Comparison of ENCODE assay signal across 8 cellular contexts in the genomic region with DNA sequence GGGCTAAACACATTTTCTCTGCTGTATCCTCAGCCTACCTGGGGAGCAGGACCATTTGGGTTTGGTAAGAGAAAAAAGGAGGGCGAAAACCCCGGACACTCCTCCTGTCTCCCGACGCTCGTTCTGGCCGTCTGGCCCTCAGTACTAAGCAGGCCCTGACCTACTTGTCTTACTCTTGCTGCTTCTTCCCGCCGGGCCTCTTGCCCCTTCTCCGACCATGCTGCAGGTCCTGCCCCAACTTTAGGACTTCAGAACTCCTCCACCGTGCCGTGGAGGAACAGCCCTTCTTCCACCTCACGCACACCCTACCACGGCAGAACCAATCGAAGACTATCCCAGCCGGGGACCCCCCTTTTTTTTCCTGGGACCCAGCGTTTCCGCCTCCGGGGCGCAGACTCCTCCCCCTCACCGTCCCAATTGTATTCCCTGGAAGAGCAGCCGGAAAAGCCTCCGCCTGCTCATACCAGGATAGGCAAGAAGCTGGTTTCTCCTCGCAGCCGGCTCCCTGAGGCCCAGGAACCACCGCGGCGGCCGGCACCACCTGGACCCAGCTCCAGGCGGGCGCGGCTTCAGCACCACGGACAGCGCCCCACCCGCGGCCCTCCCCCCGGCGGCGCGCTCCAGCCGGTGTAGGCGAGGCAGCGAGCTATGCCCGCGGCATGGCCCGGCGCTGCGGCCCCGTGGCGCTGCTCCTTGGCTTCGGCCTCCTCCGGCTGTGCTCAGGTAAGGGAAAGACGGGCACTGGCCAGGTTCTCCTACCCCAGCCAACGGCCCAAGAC. TPM values are rescaled to one million over a fixed set of nuclear protein-coding genes. Genes with fewer than 3 reads are reported as not detected.
DNase-seq lines count a peak whose midpoint lies in the region; ATAC-seq and TF ChIP-seq lines count a peak whose summit lies in the region.

A gene with protein sequence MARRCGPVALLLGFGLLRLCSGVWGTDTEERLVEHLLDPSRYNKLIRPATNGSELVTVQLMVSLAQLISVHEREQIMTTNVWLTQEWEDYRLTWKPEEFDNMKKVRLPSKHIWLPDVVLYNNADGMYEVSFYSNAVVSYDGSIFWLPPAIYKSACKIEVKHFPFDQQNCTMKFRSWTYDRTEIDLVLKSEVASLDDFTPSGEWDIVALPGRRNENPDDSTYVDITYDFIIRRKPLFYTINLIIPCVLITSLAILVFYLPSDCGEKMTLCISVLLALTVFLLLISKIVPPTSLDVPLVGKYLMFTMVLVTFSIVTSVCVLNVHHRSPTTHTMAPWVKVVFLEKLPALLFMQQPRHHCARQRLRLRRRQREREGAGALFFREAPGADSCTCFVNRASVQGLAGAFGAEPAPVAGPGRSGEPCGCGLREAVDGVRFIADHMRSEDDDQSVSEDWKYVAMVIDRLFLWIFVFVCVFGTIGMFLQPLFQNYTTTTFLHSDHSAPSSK (plus strand): TSS at position 393 of the 779 bp plus-strand sequence. CDS start 267 bp downstream, at position 660.

- H3K4me3 ChIP-seq in HCT116 (replicated peaks in 1 of 2; ENCODE audit: low read depth in 1 of 2, low read length in 2 of 2) = 0 out of 4 replicates have a peak within 1 kb of the TSS, but pooled peaks of 1 of the 2 experiments have one; percentile 18
- H3K4me3 ChIP-seq in effector memory CD4-positive, alpha-beta T cell (ENCODE audit: insufficient read depth, low read depth, low read length, poor library complexity, severe bottlenecking) = no peak within 1 kb of the TSS

- RAD21 ChIA-PET in HCT116 (lab: Charles Lee; ENCODE audit: low non-redundant PET in 1 of 2, low total read pairs in 2 of 2, uncharacterized antibody in 2 of 2, unreplicated experiment in 2 of 2) = interaction anchor here in 1 of 2 experiments (0.9 kb wide), 1 partner anchor 37 kb away, joined by 3 read pairs; no protein-coding TSS in a partner anchor

- DNase-seq in AG08396 (ENCODE audit: low spot score) (peak; percentile 90), HCT116 (ENCODE audit: low read depth, low spot score) (no peak), NCI-H460 (ENCODE audit: extremely low read depth, low read depth) (peak; percentile 63), mesenteric fat pad (ENCODE audit: low spot score) (peak; percentile 90)
- peak; percentile 72 for DNase-seq in activated CD8-positive, alpha-beta T cell treated with anti-CD3 and anti-CD28 coated beads for 36 hours
- peak; percentile 48 to 61 (median 51) for DNase-seq in effector memory CD4-positive, alpha-beta T cell
- peak; percentile 61 for DNase-seq in stimulated activated CD8-positive, alpha-beta memory T cell treated with anti-CD3 and anti-CD28 coated beads, Interleukin-15, amount 100 ng/mL, for 24 hours (ENCODE audit: low read depth)

- H3K9me3 Mint-ChIP-seq in activated CD8-positive, alpha-beta T cell treated with anti-CD3 and anti-CD28 coated beads for 36 hours = no peaks in the 10 kb centered on the region

- intact Hi-C loops in HCT116 (cut with micrococcal nuclease) = loop anchor here (10.0 kb wide), 1 partner anchor 97 kb away; no protein-coding TSS in a partner anchor
- intact Hi-C loops in activated CD8-positive, alpha-beta T cell treated with anti-CD3 and anti-CD28 coated beads for 36 hours (cut with micrococcal nuclease) = loop anchor here (10.0 kb wide), 1 partner anchor 307 kb away; the partner anchor contains the start of gene KCNN3

- no peak within 1 kb of the TSS for H3K27ac Mint-ChIP-seq in activated CD8-positive, alpha-beta T cell treated with anti-CD3 and anti-CD28 coated beads for 36 hours

- H3K27me3 Mint-ChIP-seq in activated CD8-positive, alpha-beta T cell treated with anti-CD3 and anti-CD28 coated beads for 36 hours = peaks cover 11% of the 10 kb centered on the region

- no peaks in the 10 kb centered on the region for H3K36me3 Mint-ChIP-seq in activated CD8-positive, alpha-beta T cell treated with anti-CD3 and anti-CD28 coated beads for 36 hours (ENCODE audit: low read depth)

- peaks cover 4% of the 10 kb centered on the region for H3K4me1 Mint-ChIP-seq in activated CD8-positive, alpha-beta T cell treated with anti-CD3 and anti-CD28 coated beads for 36 hours (ENCODE audit: low read depth)

- H3K9me3 ChIP-seq in HCT116 (ENCODE audit: control insufficient read depth in 1 of 2, insufficient read depth in 1 of 2, low read depth in 1 of 2, low read length in 2 of 2) = no peaks in the 10 kb centered on the region
- H3K9me3 ChIP-seq in effector memory CD4-positive, alpha-beta T cell (ENCODE audit: control insufficient read depth, low read length) = no peaks in the 10 kb centered on the region

- H3K4me2 ChIP-seq in HCT116 (ENCODE audit: low read length) = peak within 1 kb of the TSS; percentile 56

- H3K9me2 ChIP-seq in HCT116 (ENCODE audit: insufficient read depth) = no peaks in the 10 kb centered on the region

- H3K4me3 Mint-ChIP-seq in activated CD8-positive, alpha-beta T cell treated with anti-CD3 and anti-CD28 coated beads for 36 hours = peak within 1 kb of the TSS; percentile 17

- TF ChIP-seq RAD21 in HCT116 (IDR thresholded peaks at IDR 0.05; ENCODE audit: low read depth) = no peak

- no peak within 1 kb of the TSS for H2AFZ ChIP-seq in HCT116 (ENCODE audit: low read depth, low read length, poor library complexity, severe bottlenecking)

- H4K20me1 ChIP-seq in HCT116 (ENCODE audit: insufficient read depth) = no peaks in the 10 kb centered on the region

- BruUV-seq in HCT116 (replicated peaks; lab: Mats Ljungman, UMichigan) = no TSS peak

- no peaks in the 10 kb centered on the region for H3K36me3 ChIP-seq in HCT116 (ENCODE audit: control insufficient read depth in 1 of 2, insufficient read depth in 2 of 2, low read length in 2 of 2)
- no peaks in the 10 kb centered on the region for H3K36me3 ChIP-seq in effector memory CD4-positive, alpha-beta T cell (ENCODE audit: control insufficient read depth, insufficient read depth, low read length)

- peaks cover 42% of the 10 kb centered on the region for H3K27me3 ChIP-seq in HCT116 (ENCODE audit: insufficient read depth, low read length)
- peaks cover 22% of the 10 kb centered on the region for H3K27me3 ChIP-seq in effector memory CD4-positive, alpha-beta T cell (replicated peaks; ENCODE audit: control insufficient read depth, insufficient read depth, low read length, poor library complexity, severe bottlenecking)

- H3K4me1 ChIP-seq in HCT116 (ENCODE audit: control insufficient read depth in 1 of 2, insufficient read depth in 2 of 2, low read length in 2 of 2) = peaks cover 0 to 4% of the 10 kb centered on the region in 2 experiments; a peak in 2 of 4 replicates
- H3K4me1 ChIP-seq in effector memory CD4-positive, alpha-beta T cell (ENCODE audit: control insufficient read depth, insufficient read depth, low read length, poor library complexity, severe bottlenecking) = peaks cover 8% of the 10 kb centered on the region

- CTCF ChIA-PET in HCT116 (lab: Charles Lee) = interaction anchor here (1.0 to 1.1 kb wide), 2 partner anchors 8 to 311 kb away, joined by 4 to 7 read pairs; no protein-coding TSS in a partner anchor
- CTCF ChIA-PET in activated CD8-positive, alpha-beta T cell treated with anti-CD3 and anti-CD28 coated beads for 36 hours (lab: Charles Lee) = interaction anchor here (1.2 to 2.1 kb wide), 3 partner anchors 8 to 369 kb away, joined by 3 to 7 read pairs (median 3); partner anchors contain the start of gene PMVK

- ATAC-seq in HCT116 = peak; percentile 97
- peak; percentile 97 for ATAC-seq in activated CD8-positive, alpha-beta T cell treated with anti-CD3 and anti-CD28 coated beads for 36 hours
- ATAC-seq in HG03439 (IDR thresholded peaks at IDR 0.05; ENCODE audit: unreplicated experiment) = no peak

- no peaks in the 10 kb centered on the region for H3K79me2 ChIP-seq in HCT116 (ENCODE audit: insufficient read depth, low read length)

- H3K9ac ChIP-seq in HCT116 (ENCODE audit: low read length) = no peak within 1 kb of the TSS

- H3K27ac ChIP-seq in HCT116 (ENCODE audit: low read depth, low read length) = no peak within 1 kb of the TSS
- no peak within 1 kb of the TSS for H3K27ac ChIP-seq in effector memory CD4-positive, alpha-beta T cell (ENCODE audit: insufficient read depth, low read length, poor library complexity, severe bottlenecking)

- TF ChIP-seq CTCF in HCT116 (IDR thresholded peaks at IDR 0.05 in 2 of 3, conservative IDR thresholded peaks at IDR 0.05 in 1 of 3; ENCODE audit: borderline replicate concordance in 1 of 3, insufficient read depth in 1 of 3, low read depth in 2 of 3, low read length in 2 of 3) = no peak
- TF ChIP-seq CTCF in activated CD8-positive, alpha-beta T cell treated with anti-CD3 and anti-CD28 coated beads for 36 hours (IDR thresholded peaks at IDR 0.05) = no peak

- POLR2A ChIA-PET in HCT116 (lab: Charles Lee) = no interaction called here
- POLR2A ChIA-PET in activated CD8-positive, alpha-beta T cell treated with anti-CD3 and anti-CD28 coated beads for 36 hours (lab: Charles Lee) = interaction anchor here (1.1 kb wide), 1 partner anchor 25 kb away, joined by 4 read pairs; no protein-coding TSS in a partner anchor

- no peak for TF ChIP-seq POLR2A in HCT116 (IDR thresholded peaks at IDR 0.05; ENCODE audit: borderline replicate concordance, extremely low read depth, insufficient read depth, insufficient read length)

TF ChIP-seq in HCT116, 20 proteins besides CTCF, POLR2A, EP300 and RAD21 (continues in another document):
- no peak for TF ChIP-seq ATF3 (IDR thresholded peaks at IDR 0.05)

RNA-seq across cellular contexts. Expression of the gene that starts here (rescaled TPM):
- total RNA-seq in HCT116 (2021; ENCODE audit: unreplicated experiment) = not detected
- polyA plus RNA-seq in HCT116 (2012) = 0.01 and 0.07 TPM in 2 replicates
- not detected in 2 replicates for total RNA-seq in NCI-H460 (2014; rRNA removed; shearing (Covaris generic))
- polyA plus RNA-seq in NCI-H460 (2014; cell fraction: nucleus; rRNA removed) = not detected in 2 replicates
- total RNA-seq in activated CD8-positive, alpha-beta T cell treated with anti-CD3 and anti-CD28 coated beads for 36 hours = not detected
- total RNA-seq in mesenteric fat pad = not detected

Comparison
In these comparisons a context has a peak if more than half of its experiments do, and no peak if none do; other contexts are left out.
1. Peak in ATAC-seq and H3K4me2 ChIP-seq in HCT116; RNA of the gene not detected or under 1 TPM.
2. Peak in DNase-seq in NCI-H460; RNA of the gene not detected or under 1 TPM.
3. Peak in DNase-seq and ATAC-seq in activated CD8-positive, alpha-beta T cell treated with anti-CD3 and anti-CD28 coated beads for 36 hours; RNA of the gene not detected or under 1 TPM.
4. Peak in DNase-seq in mesenteric fat pad; RNA of the gene not detected or under 1 TPM.